9 cellular contexts compared by ENCODE assay signal in genomic region chr1:225919906-225920305, GRCh38. TPM values are rescaled to one million over a fixed set of nuclear protein-coding genes. Genes with fewer than 3 reads are reported as not detected.
DNase-seq lines count a peak whose midpoint lies in the region; ATAC-seq and TF ChIP-seq lines count a peak whose summit lies in the region.
"Had no signal": no experiment of that assay in that cellular context is flagged by ENCODE, and none has a peak within 500 bp of the region (broad histone marks: within the 10 kb centered on the region; RNA-seq: fewer than 3 reads in every experiment).

No MANE protein-coding gene starts in this region.

- H3K4me3 Mint-ChIP-seq in CD14-positive monocyte: no peak overlapping the region
- H3K4me3 Mint-ChIP-seq in CD8-positive, alpha-beta memory T cell: peak overlapping the region in 1 of 7 donors; percentile 34

- no peaks in the 10 kb centered on the region for H3K9me3 ChIP-seq in Loucy (ENCODE audit: insufficient read depth, low read depth, low read length)
- H3K9me3 ChIP-seq in adipocyte (ENCODE audit: control insufficient read depth, low read length): no peaks in the 10 kb centered on the region
- H3K9me3 ChIP-seq in CD8-positive, alpha-beta memory T cell (ENCODE audit: low read length): no peaks in the 10 kb centered on the region

- POLR2A ChIA-PET in CD8-positive, alpha-beta memory T cell (lab: Charles Lee): no interaction called here

- peaks cover 6% of the 10 kb centered on the region; the same call in 1 of the 2 replicates for H3K36me3 ChIP-seq in Loucy (ENCODE audit: insufficient read depth, low read length)
- peaks cover 38% of the 10 kb centered on the region for H3K36me3 ChIP-seq in adipocyte (ENCODE audit: control insufficient read depth, insufficient read depth, low read length, severe bottlenecking)
- H3K36me3 ChIP-seq in CD8-positive, alpha-beta memory T cell (ENCODE audit: insufficient read depth, low read length): peaks cover 20% of the 10 kb centered on the region

- H2AFZ ChIP-seq in Loucy (ENCODE audit: low read length): no peak overlapping the region

- peaks cover 38% of the 10 kb centered on the region for H3K4me1 ChIP-seq in Loucy (ENCODE audit: insufficient read depth, low read length, poor library complexity, severe bottlenecking)
- H3K4me1 ChIP-seq in adipocyte (ENCODE audit: control insufficient read depth, insufficient read depth, low read length): peaks cover 20% of the 10 kb centered on the region
- H3K4me1 ChIP-seq in CD8-positive, alpha-beta memory T cell (ENCODE audit: insufficient read depth, low read length): peaks cover 42% of the 10 kb centered on the region

- H3K27ac ChIP-seq in CD8-positive, alpha-beta memory T cell (ENCODE audit: low read depth, low read length): no peak overlapping the region
- H3K27ac ChIP-seq: HL-60 had no signal

- no peak for TF ChIP-seq CTCF in CD14-positive monocyte (IDR thresholded peaks at IDR 0.05)
- TF ChIP-seq CTCF in Loucy (conservative IDR thresholded peaks at IDR 0.05; ENCODE audit: low read length): no peak

- H3K27me3 Mint-ChIP-seq in CD14-positive monocyte (ENCODE audit: low read depth in 3 of 3): peaks cover 0 to 2% (median 1%) of the 10 kb centered on the region in 3 donors
- no peaks in the 10 kb centered on the region for H3K27me3 Mint-ChIP-seq in CD8-positive, alpha-beta memory T cell

- H3K27ac Mint-ChIP-seq in CD14-positive monocyte: peak overlapping the region in 6 of 7 donors; percentile 54 to 76 (median 68)
- peak overlapping the region in 3 of 8 donors; percentile 26 to 84 (median 72) for H3K27ac Mint-ChIP-seq in CD8-positive, alpha-beta memory T cell

- H3K4me3 ChIP-seq in Loucy (ENCODE audit: low read length, poor library complexity, severe bottlenecking) (no peak overlapping the region), adipocyte (ENCODE audit: low read length) (no peak overlapping the region)
- H3K4me3 ChIP-seq in CD8-positive, alpha-beta memory T cell (ENCODE audit: low read length): no peak overlapping the region

- H3K4me2 ChIP-seq in Loucy (ENCODE audit: low read depth, low read length, poor library complexity, severe bottlenecking): peak overlapping the region; percentile 85

- peaks cover 0 to 1% (median 0%) of the 10 kb centered on the region in 7 donors for H3K9me3 Mint-ChIP-seq in CD14-positive monocyte
- no peaks in the 10 kb centered on the region for H3K9me3 Mint-ChIP-seq in CD8-positive, alpha-beta memory T cell

- no peak for ATAC-seq in GM18505 (IDR thresholded peaks at IDR 0.05; ENCODE audit: unreplicated experiment)
- no peak for ATAC-seq in GM19463 (IDR thresholded peaks at IDR 0.05; ENCODE audit: unreplicated experiment)

- peaks cover 23% of the 10 kb centered on the region for H4K20me1 ChIP-seq in Loucy (ENCODE audit: insufficient read depth, low read length, poor library complexity, severe bottlenecking)

- peaks cover 32% of the 10 kb centered on the region for H3K4me1 Mint-ChIP-seq in CD14-positive monocyte
- peaks cover 18 to 45% (median 44%) of the 10 kb centered on the region in 3 donors for H3K4me1 Mint-ChIP-seq in CD8-positive, alpha-beta memory T cell

- intact Hi-C loops in CD14-positive monocyte (cut with micrococcal nuclease): loop anchor here in 1 of 2 donors (10.0 kb wide), 1 partner anchor 135 kb away; no protein-coding TSS in a partner anchor

- H3K79me2 ChIP-seq in Loucy (ENCODE audit: insufficient read depth, low read length): peaks cover 38% of the 10 kb centered on the region

- no peaks in the 10 kb centered on the region for H3K27me3 ChIP-seq in Loucy (ENCODE audit: insufficient read depth, low read length, poor library complexity, severe bottlenecking)
- no peaks in the 10 kb centered on the region for H3K27me3 ChIP-seq in adipocyte (replicated peaks; ENCODE audit: control insufficient read depth, insufficient read depth, low read length)
- H3K27me3 ChIP-seq in CD8-positive, alpha-beta memory T cell (ENCODE audit: insufficient read depth, low read length, poor library complexity, severe bottlenecking): no peaks in the 10 kb centered on the region

- no peaks in the 10 kb centered on the region for H3K9me2 ChIP-seq in Loucy (replicated peaks; ENCODE audit: low read depth, low read length)

- TF ChIP-seq POLR2A in GM18505 (IDR thresholded peaks at IDR 0.05; ENCODE audit: borderline replicate concordance, extremely low read depth, insufficient read depth, insufficient read length): no peak

- DNase-seq in CD14-positive monocyte (ENCODE audit: low spot score) (no peak), adipocyte (ENCODE audit: low read depth) (peak; percentile 75), hypothalamus (lab: John Stamatoyannopoulos, UW) (peak in 50 of 51 donors; percentile 10 to 93 (median 74)), SHP77 treated with DMSO at 0.1 percent for 48 hours (lab: John Stamatoyannopoulos, UW) (no peak)
- DNase-seq in CD8-positive, alpha-beta memory T cell: no peak

- H3K9ac ChIP-seq in Loucy (ENCODE audit: low read depth, low read length, poor library complexity, severe bottlenecking) (no peak overlapping the region), adipocyte (ENCODE audit: low read length) (peak overlapping the region; percentile 22)

- peaks cover 46 to 69% of the 10 kb centered on the region in 2 donors for H3K36me3 Mint-ChIP-seq in CD14-positive monocyte
- H3K36me3 Mint-ChIP-seq in CD8-positive, alpha-beta memory T cell: peaks cover 0 to 72% (median 8%) of the 10 kb centered on the region in 3 donors

- CTCF ChIA-PET in CD8-positive, alpha-beta memory T cell (lab: Charles Lee): interaction anchor here (1.4 kb wide), 1 partner anchor 9 kb away, joined by 8 read pairs; no protein-coding TSS in a partner anchor

- no peaks in the 10 kb centered on the region for H3F3A ChIP-seq in Loucy (ENCODE audit: low read depth)

RNA-seq across cellular contexts. Expression of gene PYCR2, which starts 4.1 kb away (rescaled TPM):
- 10 to 100 TPM; 21.4 to 26.6 TPM for polyA plus RNA-seq in CD14-positive monocyte
- 100 to 1,000 TPM; 130 to 131 TPM for total RNA-seq in CD8-positive, alpha-beta memory T cell
- 92.5 TPM for polyA plus RNA-seq in CD8-positive, alpha-beta memory T cell

RNA-seq across cellular contexts. Expression of gene LEFTY2, which starts 21.1 kb away (rescaled TPM):
- polyA plus RNA-seq in CD14-positive monocyte: not detected
- not detected for total RNA-seq in CD8-positive, alpha-beta memory T cell
- not detected for polyA plus RNA-seq in CD8-positive, alpha-beta memory T cell

RNA-seq across cellular contexts. Expression of gene LEFTY1, which starts 31.0 kb away (rescaled TPM):
- polyA plus RNA-seq in CD14-positive monocyte: not detected
- not detected for total RNA-seq in CD8-positive, alpha-beta memory T cell
- polyA plus RNA-seq in CD8-positive, alpha-beta memory T cell: 0.21 TPM

RNA-seq across cellular contexts. Expression of gene TMEM63A, which starts 37.7 kb away (rescaled TPM):
- 1 to 10 TPM; 3.0 to 5.8 TPM for polyA plus RNA-seq in CD14-positive monocyte
- 10 to 100 TPM; 51.4 to 55.5 TPM for total RNA-seq in CD8-positive, alpha-beta memory T cell
- polyA plus RNA-seq in CD8-positive, alpha-beta memory T cell: 50.6 TPM

Comparison
In these comparisons a context has a peak if more than half of its experiments do, and no peak if none do; other contexts are left out.
1. DNase-seq: peak in adipocyte (single experiment) and hypothalamus (50 of 51); none in CD14-positive monocyte (single experiment), CD8-positive, alpha-beta memory T cell (0 of 5) and SHP77 treated with DMSO at 0.1 percent for 48 hours (single experiment).